In the genomic region with DNA sequence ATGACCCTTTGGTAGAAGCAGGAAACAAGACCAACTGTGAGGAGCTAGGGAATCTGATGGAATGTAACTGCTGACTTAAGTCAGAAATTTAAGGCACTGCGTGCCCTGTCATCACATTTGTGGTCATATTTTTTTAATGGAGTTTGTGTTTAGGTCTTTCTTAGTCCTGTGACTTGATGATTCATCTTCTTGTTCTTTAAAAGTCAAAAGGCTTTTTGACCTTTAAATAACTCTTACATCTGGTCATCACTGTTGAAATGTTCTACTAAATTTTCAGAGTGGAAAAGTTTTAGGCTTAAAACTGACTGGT, we compare ENCODE assay signal across 9 cellular contexts. TPM values are rescaled to one million over a fixed set of nuclear protein-coding genes. Genes with fewer than 3 reads are reported as not detected.
DNase-seq lines count a peak whose midpoint lies in the region; ATAC-seq and TF ChIP-seq lines count a peak whose summit lies in the region.
"Had no signal": no experiment of that assay in that cellular context is flagged by ENCODE, and none has a peak within 500 bp of the region (broad histone marks: within the 10 kb centered on the region; RNA-seq: fewer than 3 reads in every experiment).

No MANE protein-coding gene starts in this region.

- no peak for ATAC-seq in GM18873 (IDR thresholded peaks at IDR 0.05; ENCODE audit: low FRiP score, unreplicated experiment)
- ATAC-seq in HG03135 (IDR thresholded peaks at IDR 0.05; ENCODE audit: unreplicated experiment) = no peak

- H3K4me1 ChIP-seq in ACC112 (ENCODE audit: control insufficient read depth, insufficient read depth, low read length, unreplicated experiment) (peaks cover 44% of the 10 kb centered on the region), muscle layer of duodenum (ENCODE audit: control insufficient read depth in 1 of 2, insufficient read depth in 2 of 2, low read length in 2 of 2) (peaks cover 9 to 11% of the 10 kb centered on the region in 2 donors)

- peak overlapping the region; percentile 40 for H3K4me3 ChIP-seq in ACC112 (ENCODE audit: low read depth, low read length)
- H3K4me3 ChIP-seq in choroid plexus epithelial cell (ENCODE audit: low read depth, low read length) = no peak overlapping the region
- H3K4me3 ChIP-seq in muscle layer of duodenum (ENCODE audit: low read depth in 1 of 2, low read length in 2 of 2) = no peak overlapping the region

- no peak for TF ChIP-seq CTCF in choroid plexus epithelial cell (conservative IDR thresholded peaks at IDR 0.05; ENCODE audit: low read depth, low read length)

- H3K79me2 ChIP-seq in ACC112 (ENCODE audit: control insufficient read depth, insufficient read depth, low read length, unreplicated experiment) = peaks cover 8% of the 10 kb centered on the region

- H3K9me3 ChIP-seq in muscle layer of duodenum (ENCODE audit: control insufficient read depth in 1 of 2, low read length in 2 of 2) = no peaks in the 10 kb centered on the region
- H3K9me3 ChIP-seq: neutrophil had no signal

- H3K36me3 ChIP-seq in ACC112 (ENCODE audit: insufficient read depth, low read length) (peaks cover 28% of the 10 kb centered on the region), muscle layer of duodenum (ENCODE audit: control insufficient read depth in 1 of 2, insufficient read depth in 2 of 2, low read length in 2 of 2) (peaks cover 24 to 35% of the 10 kb centered on the region in 2 donors)

- DNase-seq in LoVo (ENCODE audit: low spot score) (peak; percentile 19), choroid plexus epithelial cell (ENCODE audit: low read depth) (peak; percentile 99), HT-29 (ENCODE audit: low spot score) (no peak), GDM1 (lab: John Stamatoyannopoulos, UW) (no peak)

- no peak overlapping the region for H2AFZ ChIP-seq in ACC112 (ENCODE audit: low read length, unreplicated experiment)

- H3K27me3 ChIP-seq in ACC112 (ENCODE audit: insufficient read depth, low read length) (no peaks in the 10 kb centered on the region), muscle layer of duodenum (ENCODE audit: low read depth, low read length) (no peaks in the 10 kb centered on the region)
- H3K27me3 ChIP-seq: neutrophil had no signal

- H3K27ac ChIP-seq in ACC112 (ENCODE audit: low read depth, low read length) = peak overlapping the region; percentile 98
- peak overlapping the region; percentile 85 for H3K27ac ChIP-seq in muscle layer of duodenum (ENCODE audit: low read length)
- H3K27ac ChIP-seq: neutrophil had no signal

RNA-seq across cellular contexts. Expression of a gene that starts 36.4 kb away (rescaled TPM):
- total RNA-seq in HT-29 (2014; rRNA removed; shearing (Covaris generic)) = 26.2 and 29.7 TPM in 2 replicates

RNA-seq across cellular contexts. Expression of a gene that starts 37.1 kb away (rescaled TPM):
- not detected in 2 replicates for total RNA-seq in HT-29 (2014; rRNA removed; shearing (Covaris generic))

Comparison
In these comparisons a context has a peak if more than half of its experiments do, and no peak if none do; other contexts are left out.
1. DNase-seq: peak in LoVo (single experiment) and choroid plexus epithelial cell (single experiment); none in HT-29 (single experiment) and GDM1 (single experiment).